Comparison of ENCODE assay signal across 16 cellular contexts in genomic region chrX:120790552-120790951, GRCh38.
DNase-seq lines count a peak whose midpoint lies in the region; ATAC-seq and TF ChIP-seq lines count a peak whose summit lies in the region.
"Had no signal": no experiment of that assay in that cellular context is flagged by ENCODE, and none has a peak within 500 bp of the region (broad histone marks: within the 10 kb centered on the region; RNA-seq: fewer than 3 reads in every experiment).

No MANE protein-coding gene starts in this region.

- no peaks in the 10 kb centered on the region for H3K9me3 Mint-ChIP-seq in MCF 10A (ENCODE audit: unreplicated experiment)
- H3K9me3 Mint-ChIP-seq: naive B cell had no signal

- TF ChIP-seq CTCF in MCF 10A (IDR thresholded peaks at IDR 0.05; ENCODE audit: unreplicated experiment) (no peak), breast epithelium (IDR thresholded peaks at IDR 0.05) (no peak), Loucy (conservative IDR thresholded peaks at IDR 0.05; ENCODE audit: low read length) (no peak), thoracic aorta (IDR thresholded peaks at IDR 0.05) (no peak), psoas muscle (IDR thresholded peaks at IDR 0.05) (no peak)

- H3K9me3 ChIP-seq in breast epithelium (no peaks in the 10 kb centered on the region), Loucy (ENCODE audit: insufficient read depth, low read depth, low read length) (no peaks in the 10 kb centered on the region), thoracic aorta (no peaks in the 10 kb centered on the region), psoas muscle (no peaks in the 10 kb centered on the region)

- no peak overlapping the region for H3K4me3 Mint-ChIP-seq in MCF 10A (ENCODE audit: unreplicated experiment)
- H3K4me3 Mint-ChIP-seq: naive B cell had no signal

- BruUV-seq in MCF 10A (replicated peaks; lab: Mats Ljungman, UMichigan) = no TSS peak

- no peak overlapping the region for H3K27ac Mint-ChIP-seq in MCF 10A (ENCODE audit: low read depth, unreplicated experiment)
- H3K27ac Mint-ChIP-seq: progenitor cell of endocrine pancreas had no signal

- H3F3A ChIP-seq in Loucy (ENCODE audit: low read depth) = no peaks in the 10 kb centered on the region

- peak; percentile 5 for DNase-seq in MCF 10A (ENCODE audit: unreplicated experiment)
- DNase-seq in breast epithelium (ENCODE audit: low spot score in 2 of 2) = no peak
- DNase-seq in thoracic aorta (ENCODE audit: low spot score) = no peak
- no peak for DNase-seq in psoas muscle
- DNase-seq in retina = no peak
- DNase-seq: cortex of kidney; NCI-H1417 treated with DMSO at 0.1 percent for 48 hours; stimulated activated CD8-positive, alpha-beta memory T cell treated with anti-CD3 and anti-CD28 coated beads, Interleukin-4, amount 100 ng/mL, for 48 hours had no signal

- no peaks in the 10 kb centered on the region for H4K20me1 ChIP-seq in Loucy (ENCODE audit: insufficient read depth, low read length, poor library complexity, severe bottlenecking)

- CTCF ChIA-PET in MCF 10A (lab: Yijun Ruan, JAX) = interaction anchor here (0.5 to 3.3 kb wide), 24 partner anchors 11 to 1987 kb away, joined by 3 to 17 read pairs (median 3); no protein-coding TSS in a partner anchor

- no peak overlapping the region for H3K27ac ChIP-seq in breast epithelium
- H3K27ac ChIP-seq in angular gyrus (ENCODE audit: low read depth, low read length) = peak overlapping the region; percentile 73
- no peak overlapping the region for H3K27ac ChIP-seq in thoracic aorta
- no peak overlapping the region for H3K27ac ChIP-seq in psoas muscle
- H3K27ac ChIP-seq: brain microvascular endothelial cell, hepatocyte, VCaP had no signal

- intact Hi-C loops in MCF 10A (cut with micrococcal nuclease) = loop anchor here (1.0 kb wide), 1 partner anchor 789 kb away; no protein-coding TSS in a partner anchor
- intact Hi-C loops in breast epithelium (cut with DNase I; ENCODE audit: low total_unique reads) = no loop called here
- intact Hi-C loops in psoas muscle (cut with DNase I) = loop anchor here in 1 of 2 donors (10.0 kb wide), 1 partner anchor 784 kb away; no protein-coding TSS in a partner anchor

- H3K4me2 ChIP-seq in Loucy (ENCODE audit: low read depth, low read length, poor library complexity, severe bottlenecking) = peak overlapping the region; percentile 66
- H3K4me2 ChIP-seq: hepatocyte had no signal

- no peak for TF ChIP-seq POLR2A in breast epithelium (IDR thresholded peaks at IDR 0.05)

- H3K4me1 Mint-ChIP-seq in MCF 10A (ENCODE audit: insufficient read depth, unreplicated experiment) = peaks cover 20% of the 10 kb centered on the region

- no peaks in the 10 kb centered on the region for H3K79me2 ChIP-seq in Loucy (ENCODE audit: insufficient read depth, low read length)
- H3K79me2 ChIP-seq: hepatocyte had no signal

- ATAC-seq in thoracic aorta (ENCODE audit: insufficient number of reproducible peaks, low FRiP score, low read depth) (no peak), psoas muscle (no peak), HG03571 (IDR thresholded peaks at IDR 0.05; ENCODE audit: unreplicated experiment) (no peak)

- H3K4me1 ChIP-seq in breast epithelium (no peaks in the 10 kb centered on the region), Loucy (ENCODE audit: insufficient read depth, low read length, poor library complexity, severe bottlenecking) (peaks cover 7% of the 10 kb centered on the region), thoracic aorta (ENCODE audit: control insufficient read depth in 1 of 2, low read depth in 2 of 2) (peaks cover 0 to 13% of the 10 kb centered on the region in 2 donors), psoas muscle (peaks cover 2% of the 10 kb centered on the region)

- H3K4me3 ChIP-seq in breast epithelium (no peak overlapping the region), Loucy (ENCODE audit: low read length, poor library complexity, severe bottlenecking) (peak overlapping the region; percentile 65), thoracic aorta (peak overlapping the region; percentile 9), psoas muscle (no peak overlapping the region)
- H3K4me3 ChIP-seq: hepatocyte had no signal

- H3K9me2 ChIP-seq in Loucy (replicated peaks; ENCODE audit: low read depth, low read length) = no peaks in the 10 kb centered on the region

- H3K27me3 ChIP-seq in breast epithelium (peaks cover 0 to 21% of the 10 kb centered on the region in 2 donors), Loucy (ENCODE audit: insufficient read depth, low read length, poor library complexity, severe bottlenecking) (no peaks in the 10 kb centered on the region), thoracic aorta (replicated peaks; ENCODE audit: insufficient read depth) (no peaks in the 10 kb centered on the region), psoas muscle (ENCODE audit: insufficient read depth in 3 of 3, low read length in 2 of 3) (no peaks in the 10 kb centered on the region)
- H3K27me3 ChIP-seq: brain microvascular endothelial cell, hepatocyte had no signal

- H3K27me3 Mint-ChIP-seq in MCF 10A (ENCODE audit: insufficient read depth, unreplicated experiment) = no peaks in the 10 kb centered on the region
- H3K27me3 Mint-ChIP-seq: progenitor cell of endocrine pancreas had no signal

- 54 to 57% (median 55%) methylated on average over 4 of the region's 4 CpGs for WGBS in psoas muscle, 3 donors

- POLR2A ChIA-PET in MCF 10A (lab: Yijun Ruan, JAX) = no interaction called here

- peak overlapping the region; percentile 87 for H2AFZ ChIP-seq in Loucy (ENCODE audit: low read length)
- H2AFZ ChIP-seq: hepatocyte had no signal

- no peak overlapping the region for H3K9ac ChIP-seq in Loucy (ENCODE audit: low read depth, low read length, poor library complexity, severe bottlenecking)

- H3K36me3 ChIP-seq in breast epithelium = no peaks in the 10 kb centered on the region
- H3K36me3 ChIP-seq in Loucy (ENCODE audit: insufficient read depth, low read length) = no peaks in the 10 kb centered on the region
- no peaks in the 10 kb centered on the region for H3K36me3 ChIP-seq in thoracic aorta
- H3K36me3 ChIP-seq in psoas muscle (ENCODE audit: insufficient read depth in 1 of 2, low read depth in 1 of 2) = no peaks in the 10 kb centered on the region
- H3K36me3 ChIP-seq: brain microvascular endothelial cell had no signal

- H3K36me3 Mint-ChIP-seq in MCF 10A (ENCODE audit: insufficient read depth, unreplicated experiment) = no peaks in the 10 kb centered on the region
- H3K36me3 Mint-ChIP-seq: naive B cell had no signal

Comparison
In these comparisons a context has a peak if more than half of its experiments do, and no peak if none do; other contexts are left out.
1. H3K4me3 ChIP-seq: peak in Loucy (single experiment) and thoracic aorta (single experiment); none in breast epithelium (0 of 3) and psoas muscle (single experiment).